Comparison of ENCODE assay signal across 1 cellular context in the genomic region with DNA sequence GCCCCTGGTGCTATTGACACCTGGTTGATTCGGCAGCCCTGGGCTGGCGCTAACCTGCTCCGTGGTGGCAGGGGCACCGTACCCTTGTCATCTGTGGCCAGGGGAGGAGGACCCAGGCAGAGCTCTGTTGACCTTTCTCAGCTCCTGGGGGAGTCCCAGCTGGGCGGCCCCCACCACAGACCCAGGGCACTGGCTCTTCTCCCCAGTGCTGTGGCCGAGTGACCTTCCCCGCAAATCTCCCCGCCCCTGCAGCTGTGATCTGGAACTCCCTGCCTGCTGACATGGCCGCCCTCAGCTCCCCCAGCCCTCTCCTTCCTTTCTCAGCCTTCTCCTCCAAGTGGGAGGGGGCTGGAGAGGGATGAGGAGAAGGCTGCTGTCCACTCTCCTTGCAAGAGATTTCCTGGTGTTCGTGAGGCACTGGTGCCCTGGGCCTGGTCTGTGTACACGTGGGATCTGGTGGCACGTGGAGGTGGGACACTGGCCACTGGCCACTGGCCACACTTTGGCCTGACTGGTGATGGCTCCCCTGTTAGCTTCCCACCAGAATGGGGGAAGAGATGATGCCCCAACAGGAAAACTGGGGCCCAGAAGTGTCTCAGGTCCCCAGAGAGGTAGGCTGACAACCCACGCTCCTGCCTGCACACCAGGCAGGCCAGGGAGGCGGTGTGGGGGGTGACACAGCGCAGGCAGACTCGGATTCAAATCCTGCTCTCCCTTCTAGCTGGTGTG.
TF ChIP-seq lines count a peak whose summit lies in the region.

No MANE protein-coding gene starts in this region.

TF ChIP-seq in HEK293, 187 proteins besides CTCF, POLR2A, EP300 and RAD21 (continued from another document):
- TF ChIP-seq, protein P1, sequence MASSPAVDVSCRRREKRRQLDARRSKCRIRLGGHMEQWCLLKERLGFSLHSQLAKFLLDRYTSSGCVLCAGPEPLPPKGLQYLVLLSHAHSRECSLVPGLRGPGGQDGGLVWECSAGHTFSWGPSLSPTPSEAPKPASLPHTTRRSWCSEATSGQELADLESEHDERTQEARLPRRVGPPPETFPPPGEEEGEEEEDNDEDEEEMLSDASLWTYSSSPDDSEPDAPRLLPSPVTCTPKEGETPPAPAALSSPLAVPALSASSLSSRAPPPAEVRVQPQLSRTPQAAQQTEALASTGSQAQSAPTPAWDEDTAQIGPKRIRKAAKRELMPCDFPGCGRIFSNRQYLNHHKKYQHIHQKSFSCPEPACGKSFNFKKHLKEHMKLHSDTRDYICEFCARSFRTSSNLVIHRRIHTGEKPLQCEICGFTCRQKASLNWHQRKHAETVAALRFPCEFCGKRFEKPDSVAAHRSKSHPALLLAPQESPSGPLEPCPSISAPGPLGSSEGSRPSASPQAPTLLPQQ (tag by site-specific recombination; IDR thresholded peaks at IDR 0.05): no peak
- no peak for TF ChIP-seq SP3 (tag by site-specific recombination; IDR thresholded peaks at IDR 0.05)
- no peak for TF ChIP-seq ZNF768 (tag by site-specific recombination; IDR thresholded peaks at IDR 0.05)
- TF ChIP-seq ZFHX2 (tag by site-specific recombination; conservative IDR thresholded peaks at IDR 0.05): peak; percentile 45
- TF ChIP-seq ZFP3 (tag by site-specific recombination; IDR thresholded peaks at IDR 0.05; ENCODE audit: low read depth): no peak
- TF ChIP-seq OVOL3 (tag by site-specific recombination; IDR thresholded peaks at IDR 0.05): no peak
- TF ChIP-seq, protein P2, sequence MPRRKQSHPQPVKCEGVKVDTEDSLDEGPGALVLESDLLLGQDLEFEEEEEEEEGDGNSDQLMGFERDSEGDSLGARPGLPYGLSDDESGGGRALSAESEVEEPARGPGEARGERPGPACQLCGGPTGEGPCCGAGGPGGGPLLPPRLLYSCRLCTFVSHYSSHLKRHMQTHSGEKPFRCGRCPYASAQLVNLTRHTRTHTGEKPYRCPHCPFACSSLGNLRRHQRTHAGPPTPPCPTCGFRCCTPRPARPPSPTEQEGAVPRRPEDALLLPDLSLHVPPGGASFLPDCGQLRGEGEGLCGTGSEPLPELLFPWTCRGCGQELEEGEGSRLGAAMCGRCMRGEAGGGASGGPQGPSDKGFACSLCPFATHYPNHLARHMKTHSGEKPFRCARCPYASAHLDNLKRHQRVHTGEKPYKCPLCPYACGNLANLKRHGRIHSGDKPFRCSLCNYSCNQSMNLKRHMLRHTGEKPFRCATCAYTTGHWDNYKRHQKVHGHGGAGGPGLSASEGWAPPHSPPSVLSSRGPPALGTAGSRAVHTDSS (tag by site-specific recombination; IDR thresholded peaks at IDR 0.05): no peak
- TF ChIP-seq, protein P3, sequence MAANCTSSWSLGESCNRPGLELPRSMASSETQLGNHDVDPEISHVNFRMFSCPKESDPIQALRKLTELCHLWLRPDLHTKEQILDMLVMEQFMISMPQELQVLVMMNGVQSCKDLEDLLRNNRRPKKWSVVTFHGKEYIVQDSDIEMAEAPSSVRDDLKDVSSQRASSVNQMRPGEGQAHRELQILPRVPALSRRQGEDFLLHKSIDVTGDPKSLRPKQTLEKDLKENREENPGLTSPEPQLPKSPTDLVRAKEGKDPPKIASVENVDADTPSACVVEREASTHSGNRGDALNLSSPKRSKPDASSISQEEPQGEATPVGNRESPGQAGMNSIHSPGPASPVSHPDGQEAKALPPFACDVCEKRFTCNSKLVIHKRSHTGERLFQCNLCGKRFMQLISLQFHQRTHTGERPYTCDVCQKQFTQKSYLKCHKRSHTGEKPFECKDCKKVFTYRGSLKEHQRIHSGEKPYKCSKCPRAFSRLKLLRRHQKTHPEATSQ (tag by site-specific recombination; IDR thresholded peaks at IDR 0.05): no peak
